In genomic region chr2:89848763-89849162, GRCh38 we compare ENCODE assay signal across 15 cellular contexts.
DNase-seq lines count a peak whose midpoint lies in the region; FAIRE-seq and TF ChIP-seq lines count a peak whose summit lies in the region.
"Had no signal": no experiment of that assay in that cellular context is flagged by ENCODE, and none has a peak within 500 bp of the region (broad histone marks: within the 10 kb centered on the region; RNA-seq: fewer than 3 reads in every experiment).

No MANE protein-coding gene starts in this region.

- no peak overlapping the region for H3K4me2 ChIP-seq in osteoblast (ENCODE audit: insufficient read depth, low read length)
- H3K4me2 ChIP-seq: A549 had no signal

- in situ Hi-C loops in GM13976 (cut with MboI; ENCODE audit: low sequenced_read_pairs, unreplicated experiment) = loop anchor here (10.0 kb wide), 1 partner anchor 944 kb away; no protein-coding TSS in a partner anchor

- H3K9me3 ChIP-seq in osteoblast (ENCODE audit: low read depth, low read length) = peaks cover 3% of the 10 kb centered on the region
- H3K9me3 ChIP-seq: A549 had no signal

- DNase-seq in GM13976 (ENCODE audit: low spot score) (peak; percentile 0), bronchial epithelial cell (ENCODE audit: low read depth) (no peak), osteoblast (ENCODE audit: insufficient read length, low spot score, missing footprints) (peak; percentile 41), GOT3 (lab: John Stamatoyannopoulos, UW) (no peak), SW480 (ENCODE audit: low spot score) (no peak), AG08396 (ENCODE audit: low spot score) (no peak), cerebellar nuclear complex (lab: John Stamatoyannopoulos, UW) (no peak)
- DNase-seq: C1 segment of cervical spinal cord; Calu3; CD4-positive, alpha-beta T cell; DMS 273 treated with DMSO at 0.1 percent for 48 hours; KG1 had no signal

- H3K27me3 ChIP-seq in bronchial epithelial cell (ENCODE audit: control insufficient read depth, insufficient read depth, low read length) (no peaks in the 10 kb centered on the region), osteoblast (ENCODE audit: insufficient read depth, low read length) (peaks cover 6% of the 10 kb centered on the region)

- H3K36me3 ChIP-seq in bronchial epithelial cell (ENCODE audit: control insufficient read depth, insufficient read depth, low read length) (no peaks in the 10 kb centered on the region), osteoblast (ENCODE audit: insufficient read depth, low read length) (no peaks in the 10 kb centered on the region)

- H3K4me3 ChIP-seq in bronchial epithelial cell (ENCODE audit: low read depth, low read length) (no peak overlapping the region), osteoblast (ENCODE audit: insufficient read depth, low read length) (no peak overlapping the region)
- H3K4me3 ChIP-seq: A549 had no signal

- no peaks in the 10 kb centered on the region for H3K79me2 ChIP-seq in osteoblast (ENCODE audit: insufficient read depth, low read length)

- TF ChIP-seq CTCF in GM13976 (IDR thresholded peaks at IDR 0.05; ENCODE audit: borderline replicate concordance, control extremely low read depth, extremely low read depth, insufficient read depth, missing control alignments) (no peak), bronchial epithelial cell (IDR thresholded peaks at IDR 0.05; ENCODE audit: insufficient read depth, low read length, severe bottlenecking) (no peak), osteoblast (IDR thresholded peaks at IDR 0.05; ENCODE audit: extremely low read depth, low read depth, low read length) (no peak)

- no peaks in the 10 kb centered on the region for H4K20me1 ChIP-seq in osteoblast (ENCODE audit: insufficient read depth, low read length)

- no peak overlapping the region for H3K27ac ChIP-seq in osteoblast (ENCODE audit: low read depth, low read length)
- H3K27ac ChIP-seq: A549 had no signal

- peak; percentile 92 for FAIRE-seq in bronchial epithelial cell (lab: Jason Lieb, UNC)
- FAIRE-seq: A549, GM12892, H54 had no signal

- no peak overlapping the region for H2AFZ ChIP-seq in osteoblast (ENCODE audit: low read length)

- no peaks in the 10 kb centered on the region for H3K4me1 ChIP-seq in osteoblast (ENCODE audit: insufficient read depth, low read length)
- H3K4me1 ChIP-seq: A549 had no signal

Comparison
In these comparisons a context has a peak if more than half of its experiments do, and no peak if none do; other contexts are left out.
1. DNase-seq: peak in GM13976 (single experiment) and osteoblast (single experiment); none in bronchial epithelial cell (single experiment), GOT3 (single experiment), SW480 (single experiment), AG08396 (single experiment) and cerebellar nuclear complex (0 of 2).